ENCODE assay signal across 2 cellular contexts in the genomic region with DNA sequence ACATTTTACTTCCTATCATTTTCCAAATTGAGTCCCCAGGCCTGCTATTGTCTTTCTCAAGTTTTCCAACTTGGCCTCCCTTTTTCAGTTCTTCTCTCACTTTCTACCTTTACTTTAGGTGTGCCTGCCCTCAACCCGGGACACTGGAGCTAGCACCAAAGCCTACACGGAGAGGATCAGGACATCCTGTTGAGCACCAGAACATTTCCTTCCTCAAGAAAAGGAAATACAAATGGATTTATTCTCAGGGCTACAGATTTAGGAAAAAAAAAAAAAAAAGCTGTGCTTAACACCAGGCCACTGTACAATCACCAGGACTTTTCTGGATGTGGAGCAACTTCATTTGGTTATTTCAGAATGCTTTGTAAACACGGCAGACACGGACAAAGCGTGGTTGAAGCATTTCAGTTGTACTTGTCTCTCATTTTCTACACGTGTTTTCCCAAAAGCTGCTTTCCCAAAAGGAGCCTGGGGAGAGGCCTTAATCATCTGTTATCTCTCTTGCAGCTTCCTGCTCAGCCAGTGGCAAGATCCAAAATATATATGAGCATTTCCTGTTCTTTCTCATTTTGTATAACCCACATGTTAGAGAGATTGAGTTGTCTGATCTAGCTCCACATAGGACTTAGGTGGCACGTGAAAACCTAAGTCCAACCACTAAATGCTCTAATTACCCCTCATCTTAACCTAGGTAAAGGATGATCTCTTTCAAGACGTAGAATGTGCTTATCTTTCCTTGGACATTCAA.
TF ChIP-seq lines count a peak whose summit lies in the region.

No MANE protein-coding gene starts in this region.

TF ChIP-seq in SK-N-SH, 30 proteins besides CTCF, POLR2A, EP300 and RAD21 (continued from another document):
- TF ChIP-seq, protein P1, sequence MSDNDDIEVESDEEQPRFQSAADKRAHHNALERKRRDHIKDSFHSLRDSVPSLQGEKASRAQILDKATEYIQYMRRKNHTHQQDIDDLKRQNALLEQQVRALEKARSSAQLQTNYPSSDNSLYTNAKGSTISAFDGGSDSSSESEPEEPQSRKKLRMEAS (IDR thresholded peaks at IDR 0.05; ENCODE audit: low read depth): no peak
- no peak for TF ChIP-seq RCOR1 (IDR thresholded peaks at IDR 0.05; ENCODE audit: low read length)

TF ChIP-seq in SK-N-SH treated with all-trans-retinoic acid at 6 μM for 48 hours, 23 proteins besides CTCF, POLR2A, EP300 and RAD21 (continued from another document):
- TF ChIP-seq, protein P2, sequence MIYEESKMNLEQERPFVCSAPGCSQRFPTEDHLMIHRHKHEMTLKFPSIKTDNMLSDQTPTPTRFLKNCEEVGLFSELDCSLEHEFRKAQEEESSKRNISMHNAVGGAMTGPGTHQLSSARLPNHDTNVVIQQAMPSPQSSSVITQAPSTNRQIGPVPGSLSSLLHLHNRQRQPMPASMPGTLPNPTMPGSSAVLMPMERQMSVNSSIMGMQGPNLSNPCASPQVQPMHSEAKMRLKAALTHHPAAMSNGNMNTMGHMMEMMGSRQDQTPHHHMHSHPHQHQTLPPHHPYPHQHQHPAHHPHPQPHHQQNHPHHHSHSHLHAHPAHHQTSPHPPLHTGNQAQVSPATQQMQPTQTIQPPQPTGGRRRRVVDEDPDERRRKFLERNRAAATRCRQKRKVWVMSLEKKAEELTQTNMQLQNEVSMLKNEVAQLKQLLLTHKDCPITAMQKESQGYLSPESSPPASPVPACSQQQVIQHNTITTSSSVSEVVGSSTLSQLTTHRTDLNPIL (CRISPR knock-in tag; IDR thresholded peaks at IDR 0.05; ENCODE audit: low read depth): no peak
- TF ChIP-seq SNAI2 (CRISPR knock-in tag; IDR thresholded peaks at IDR 0.05): no peak
- TF ChIP-seq, protein P3, sequence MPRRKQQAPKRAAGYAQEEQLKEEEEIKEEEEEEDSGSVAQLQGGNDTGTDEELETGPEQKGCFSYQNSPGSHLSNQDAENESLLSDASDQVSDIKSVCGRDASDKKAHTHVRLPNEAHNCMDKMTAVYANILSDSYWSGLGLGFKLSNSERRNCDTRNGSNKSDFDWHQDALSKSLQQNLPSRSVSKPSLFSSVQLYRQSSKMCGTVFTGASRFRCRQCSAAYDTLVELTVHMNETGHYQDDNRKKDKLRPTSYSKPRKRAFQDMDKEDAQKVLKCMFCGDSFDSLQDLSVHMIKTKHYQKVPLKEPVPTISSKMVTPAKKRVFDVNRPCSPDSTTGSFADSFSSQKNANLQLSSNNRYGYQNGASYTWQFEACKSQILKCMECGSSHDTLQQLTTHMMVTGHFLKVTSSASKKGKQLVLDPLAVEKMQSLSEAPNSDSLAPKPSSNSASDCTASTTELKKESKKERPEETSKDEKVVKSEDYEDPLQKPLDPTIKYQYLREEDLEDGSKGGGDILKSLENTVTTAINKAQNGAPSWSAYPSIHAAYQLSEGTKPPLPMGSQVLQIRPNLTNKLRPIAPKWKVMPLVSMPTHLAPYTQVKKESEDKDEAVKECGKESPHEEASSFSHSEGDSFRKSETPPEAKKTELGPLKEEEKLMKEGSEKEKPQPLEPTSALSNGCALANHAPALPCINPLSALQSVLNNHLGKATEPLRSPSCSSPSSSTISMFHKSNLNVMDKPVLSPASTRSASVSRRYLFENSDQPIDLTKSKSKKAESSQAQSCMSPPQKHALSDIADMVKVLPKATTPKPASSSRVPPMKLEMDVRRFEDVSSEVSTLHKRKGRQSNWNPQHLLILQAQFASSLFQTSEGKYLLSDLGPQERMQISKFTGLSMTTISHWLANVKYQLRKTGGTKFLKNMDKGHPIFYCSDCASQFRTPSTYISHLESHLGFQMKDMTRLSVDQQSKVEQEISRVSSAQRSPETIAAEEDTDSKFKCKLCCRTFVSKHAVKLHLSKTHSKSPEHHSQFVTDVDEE (CRISPR knock-in tag; IDR thresholded peaks at IDR 0.05): no peak
- TF ChIP-seq ZC3H10 (CRISPR knock-in tag; IDR thresholded peaks at IDR 0.05): no peak
- TF ChIP-seq CSDC2 (CRISPR knock-in tag; IDR thresholded peaks at IDR 0.05): no peak
- TF ChIP-seq ZNF70 (CRISPR knock-in tag; IDR thresholded peaks at IDR 0.05): no peak
